In genomic region chr7:51354897-51355296, GRCh38 we compare ENCODE assay signal across 1 cellular context.
TF ChIP-seq lines count a peak whose summit lies in the region.

No MANE protein-coding gene starts in this region.

TF ChIP-seq in GM23338, 12 proteins besides CTCF, POLR2A, EP300 and RAD21 (continued from another document):
- TF ChIP-seq ZNF462 (CRISPR knock-in tag; IDR thresholded peaks at IDR 0.05) (no peak), CREB1 (CRISPR knock-in tag; IDR thresholded peaks at IDR 0.05; ENCODE audit: low read depth) (no peak), NANOG (IDR thresholded peaks at IDR 0.05; ENCODE audit: borderline replicate concordance) (no peak), ZNF114 (CRISPR knock-in tag; IDR thresholded peaks at IDR 0.05) (no peak), POLR2AphosphoS5 (IDR thresholded peaks at IDR 0.05; ENCODE audit: low read depth) (no peak), ETS1 (IDR thresholded peaks at IDR 0.05) (no peak), EZH2 (IDR thresholded peaks at IDR 0.05; ENCODE audit: low read depth, unreplicated experiment) (no peak)
TF ChIP-seq in GM23338: peak in this region for 0.
